In genomic region chr10:46094931-46095755, GRCh38 we compare ENCODE assay signal across 12 cellular contexts. TPM values are rescaled to one million over a fixed set of nuclear protein-coding genes. Genes with fewer than 3 reads are reported as not detected.
DNase-seq lines count a peak whose midpoint lies in the region; ATAC-seq and TF ChIP-seq lines count a peak whose summit lies in the region.
"Had no signal": no experiment of that assay in that cellular context is flagged by ENCODE, and none has a peak within 500 bp of the region (broad histone marks: within the 10 kb centered on the region; RNA-seq: fewer than 3 reads in every experiment).

No MANE protein-coding gene starts in this region.

- H3K9me3 ChIP-seq in BLaER1 (no peaks in the 10 kb centered on the region), SK-N-SH (no peaks in the 10 kb centered on the region)
- no peaks in the 10 kb centered on the region for H3K9me3 ChIP-seq in CD8-positive, alpha-beta T cell (ENCODE audit: low read length)

- H3K4me2 ChIP-seq in BLaER1 (peak overlapping the region; percentile 5; the same call in 1 of the 2 replicates), SK-N-SH (no peak overlapping the region)

- H2AFZ ChIP-seq in SK-N-SH (ENCODE audit: low read depth) = no peak overlapping the region

- POLR2A ChIA-PET in CD8-positive, alpha-beta T cell (lab: Charles Lee) = interaction anchor here (0.6 to 0.8 kb wide), 3 partner anchors 18 to 170 kb away, joined by 3 read pairs; no protein-coding TSS in a partner anchor
- POLR2A ChIA-PET in SK-N-SH (lab: Yijun Ruan, JAX) = no interaction called here

- H3K27me3 Mint-ChIP-seq in CD8-positive, alpha-beta T cell (ENCODE audit: low read depth) = no peaks in the 10 kb centered on the region
- peaks cover 0 to 7% (median 0%) of the 10 kb centered on the region in 3 donors for H3K27me3 Mint-ChIP-seq in immature natural killer cell (ENCODE audit: low read depth in 3 of 3)

- no peaks in the 10 kb centered on the region for H3K9me2 ChIP-seq in SK-N-SH

- H3K9me3 Mint-ChIP-seq in CD8-positive, alpha-beta T cell = peaks cover 4% of the 10 kb centered on the region
- H3K9me3 Mint-ChIP-seq in immature natural killer cell = no peaks in the 10 kb centered on the region

- H3K4me3 Mint-ChIP-seq in CD8-positive, alpha-beta T cell = peak overlapping the region; percentile 42
- H3K4me3 Mint-ChIP-seq in immature natural killer cell = peak overlapping the region in 3 of 5 donors; percentile 14 to 55 (median 44)

- H3K4me3 ChIP-seq in BLaER1 (no peak overlapping the region), SK-N-SH (ENCODE audit: low read depth in 2 of 2, low read length in 1 of 2) (no peak overlapping the region)
- H3K4me3 ChIP-seq in CD8-positive, alpha-beta T cell (ENCODE audit: low read depth, low read length) = peak overlapping the region; percentile 63

- intact Hi-C loops in CD8-positive, alpha-beta T cell (cut with DNase I, micrococcal nuclease) = loop anchor here in 1 of 2 experiments (5.0 kb wide), 1 partner anchor 68 kb away; no protein-coding TSS in a partner anchor
- intact Hi-C loops in Right ventricle myocardium inferior (cut with DNase I) = no loop called here

- H3K9ac ChIP-seq in BLaER1 (no peak overlapping the region), SK-N-SH (no peak overlapping the region)

- H3K36me3 ChIP-seq in BLaER1 = no peaks in the 10 kb centered on the region
- H3K36me3 ChIP-seq in CD8-positive, alpha-beta T cell (ENCODE audit: insufficient read depth, low read length) = no peaks in the 10 kb centered on the region
- no peaks in the 10 kb centered on the region for H3K36me3 ChIP-seq in SK-N-SH (replicated peaks in 1 of 2; ENCODE audit: control insufficient read depth in 1 of 2, insufficient read depth in 2 of 2, low read length in 1 of 2)

- H3K4me1 ChIP-seq in BLaER1 (peaks cover 52% of the 10 kb centered on the region), SK-N-SH (ENCODE audit: control insufficient read depth in 1 of 2, insufficient read depth in 2 of 2, low read depth in 1 of 2, low read length in 1 of 2) (peaks cover 10 to 40% of the 10 kb centered on the region in 2 experiments; a peak in 3 of 4 replicates)
- H3K4me1 ChIP-seq in CD8-positive, alpha-beta T cell (ENCODE audit: insufficient read depth, low read length) = peaks cover 81% of the 10 kb centered on the region

- H3K4me1 Mint-ChIP-seq in CD8-positive, alpha-beta T cell (ENCODE audit: low read depth) = peaks cover 8% of the 10 kb centered on the region
- peaks cover 20% of the 10 kb centered on the region in 2 donors for H3K4me1 Mint-ChIP-seq in immature natural killer cell

- no peak for TF ChIP-seq RAD21 in SK-N-SH (IDR thresholded peaks at IDR 0.05; ENCODE audit: low read length)

- H4K20me1 ChIP-seq in BLaER1 (no peaks in the 10 kb centered on the region), SK-N-SH (ENCODE audit: insufficient read depth) (no peaks in the 10 kb centered on the region)

- no peaks in the 10 kb centered on the region for H3K79me2 ChIP-seq in SK-N-SH (ENCODE audit: insufficient read depth)

- CTCF ChIA-PET in CD8-positive, alpha-beta T cell (lab: Charles Lee) = interaction anchor here (0.9 to 1.3 kb wide), 2 partner anchors 59 to 66 kb away, joined by 3 read pairs; no protein-coding TSS in a partner anchor
- CTCF ChIA-PET in SK-N-SH (lab: Yijun Ruan, JAX) = no interaction called here

- no peak for TF ChIP-seq CTCF in CD8-positive, alpha-beta T cell (IDR thresholded peaks at IDR 0.05)
- TF ChIP-seq CTCF in SK-N-SH (IDR thresholded peaks at IDR 0.05) = no peak

- peaks cover 4% of the 10 kb centered on the region for H3F3A ChIP-seq in SK-N-SH (replicated peaks; ENCODE audit: insufficient read depth)

- H3K27ac Mint-ChIP-seq in CD8-positive, alpha-beta T cell = no peak overlapping the region
- no peak overlapping the region for H3K27ac Mint-ChIP-seq in immature natural killer cell

- TF ChIP-seq EP300 in SK-N-SH (IDR thresholded peaks at IDR 0.05; ENCODE audit: borderline replicate concordance in 1 of 2, low read depth in 1 of 2, low read length in 1 of 2) = no peak

- no peaks in the 10 kb centered on the region for H3K27me3 ChIP-seq in BLaER1
- H3K27me3 ChIP-seq in CD8-positive, alpha-beta T cell (ENCODE audit: insufficient read depth, low read length) = no peaks in the 10 kb centered on the region
- no peaks in the 10 kb centered on the region for H3K27me3 ChIP-seq in SK-N-SH (ENCODE audit: insufficient read depth)

- 92% methylated on average over 14 of the region's 15 CpGs for WGBS in SK-N-SH (ENCODE audit: low lambda C conversion rate)

- DNase-seq in CD8-positive, alpha-beta T cell = no peak
- DNase-seq in SK-N-SH (peak; percentile 44), immature natural killer cell (no peak), Right ventricle myocardium inferior (ENCODE audit: missing footprints) (no peak), NCI-H1694 (lab: John Stamatoyannopoulos, UW) (no peak)
- no peak for DNase-seq in central memory CD4-positive, alpha-beta T cell
- DNase-seq: MM.1S, NCI-H510A, SIG-M5 had no signal

- H3K27ac ChIP-seq in BLaER1 (no peak overlapping the region), SK-N-SH (ENCODE audit: low read depth in 2 of 2, low read length in 1 of 2) (peak overlapping the region in 1 of 2 experiments; percentile 56; a peak in 2 of 4 replicates)
- peak overlapping the region; percentile 64 for H3K27ac ChIP-seq in CD8-positive, alpha-beta T cell (ENCODE audit: low read depth, low read length)

- no peaks in the 10 kb centered on the region for H3K36me3 Mint-ChIP-seq in CD8-positive, alpha-beta T cell
- no peaks in the 10 kb centered on the region for H3K36me3 Mint-ChIP-seq in immature natural killer cell

- ATAC-seq in CD8-positive, alpha-beta T cell = no peak
- no peak for ATAC-seq in Right ventricle myocardium inferior

TF ChIP-seq in SK-N-SH, 30 proteins besides CTCF, POLR2A, EP300 and RAD21:
- no peak for TF ChIP-seq ELF1 (IDR thresholded peaks at IDR 0.05)
- no peak for TF ChIP-seq SMC3 (IDR thresholded peaks at IDR 0.05; ENCODE audit: low read depth, low read length)
- no peak for TF ChIP-seq RCOR1 (IDR thresholded peaks at IDR 0.05; ENCODE audit: low read length)
- no peak for TF ChIP-seq MEF2A (IDR thresholded peaks at IDR 0.05; ENCODE audit: borderline replicate concordance, low read depth)
- no peak for TF ChIP-seq USF1 (IDR thresholded peaks at IDR 0.05; ENCODE audit: borderline replicate concordance, low read depth)
- TF ChIP-seq EZH2phosphoT487 (IDR thresholded peaks at IDR 0.05; ENCODE audit: borderline replicate concordance, low read depth) = no peak
- no peak for TF ChIP-seq NFIC (IDR thresholded peaks at IDR 0.05; ENCODE audit: borderline replicate concordance)
- no peak for TF ChIP-seq GATA2 (CRISPR knock-in tag; IDR thresholded peaks at IDR 0.05)
- TF ChIP-seq FOXJ3 (CRISPR knock-in tag; IDR thresholded peaks at IDR 0.05) = no peak
- TF ChIP-seq CHD2 (IDR thresholded peaks at IDR 0.05; ENCODE audit: low read length, partially characterized antibody) = no peak
- TF ChIP-seq, protein P1, sequence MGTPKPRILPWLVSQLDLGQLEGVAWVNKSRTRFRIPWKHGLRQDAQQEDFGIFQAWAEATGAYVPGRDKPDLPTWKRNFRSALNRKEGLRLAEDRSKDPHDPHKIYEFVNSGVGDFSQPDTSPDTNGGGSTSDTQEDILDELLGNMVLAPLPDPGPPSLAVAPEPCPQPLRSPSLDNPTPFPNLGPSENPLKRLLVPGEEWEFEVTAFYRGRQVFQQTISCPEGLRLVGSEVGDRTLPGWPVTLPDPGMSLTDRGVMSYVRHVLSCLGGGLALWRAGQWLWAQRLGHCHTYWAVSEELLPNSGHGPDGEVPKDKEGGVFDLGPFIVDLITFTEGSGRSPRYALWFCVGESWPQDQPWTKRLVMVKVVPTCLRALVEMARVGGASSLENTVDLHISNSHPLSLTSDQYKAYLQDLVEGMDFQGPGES (IDR thresholded peaks at IDR 0.05; ENCODE audit: low read depth, low read length) = no peak
- TF ChIP-seq POLR2AphosphoS5 (IDR thresholded peaks at IDR 0.05; ENCODE audit: low read depth, low read length) = no peak
- TF ChIP-seq GABPA (IDR thresholded peaks at IDR 0.05; ENCODE audit: low read depth) = no peak
- TF ChIP-seq TEAD4 (IDR thresholded peaks at IDR 0.05; ENCODE audit: borderline replicate concordance, insufficient read depth) = no peak
- TF ChIP-seq USF2 (IDR thresholded peaks at IDR 0.05; ENCODE audit: borderline replicate concordance, low read depth, low read length) = no peak
TF ChIP-seq in SK-N-SH: peak in this region for 0.

RNA-seq across cellular contexts. Expression of gene MSMB, which starts 49.1 kb away (rescaled TPM):
- total RNA-seq in CD8-positive, alpha-beta T cell = not detected
- polyA plus RNA-seq in SK-N-SH (2012; rRNA removed) (not detected in 2 replicates), immature natural killer cell (not detected)
- not detected in 2 replicates for polyA plus RNA-seq in SK-N-SH (2012; cell fraction: cytosol; rRNA removed)
- not detected in 2 replicates for polyA plus RNA-seq in SK-N-SH (2012; cell fraction: nucleus; rRNA removed)
- total RNA-seq in Right ventricle myocardium inferior = not detected
- total RNA-seq: myocyte, skeletal muscle tissue had no signal
